ENCODE assay signal across 2 cellular contexts in genomic region chr15:35698331-35698730, GRCh38.
TF ChIP-seq lines count a peak whose summit lies in the region.

No MANE protein-coding gene starts in this region.

TF ChIP-seq in A549, 52 proteins besides CTCF, POLR2A, EP300 and RAD21 (continued from another document):
- TF ChIP-seq REST (IDR thresholded peaks at IDR 0.05) = no peak

TF ChIP-seq in IMR-90, 13 proteins besides CTCF, POLR2A, EP300 and RAD21 (continued from another document):
- TF ChIP-seq NFE2L2 (IDR thresholded peaks at IDR 0.05; ENCODE audit: low read depth, low read length) = no peak
- no peak for TF ChIP-seq MAZ (IDR thresholded peaks at IDR 0.05; ENCODE audit: borderline replicate concordance, low read depth, low read length)
- no peak for TF ChIP-seq FOS (IDR thresholded peaks at IDR 0.05; ENCODE audit: low read depth, low read length)
